Comparison of ENCODE assay signal across 11 cellular contexts in the genomic region with DNA sequence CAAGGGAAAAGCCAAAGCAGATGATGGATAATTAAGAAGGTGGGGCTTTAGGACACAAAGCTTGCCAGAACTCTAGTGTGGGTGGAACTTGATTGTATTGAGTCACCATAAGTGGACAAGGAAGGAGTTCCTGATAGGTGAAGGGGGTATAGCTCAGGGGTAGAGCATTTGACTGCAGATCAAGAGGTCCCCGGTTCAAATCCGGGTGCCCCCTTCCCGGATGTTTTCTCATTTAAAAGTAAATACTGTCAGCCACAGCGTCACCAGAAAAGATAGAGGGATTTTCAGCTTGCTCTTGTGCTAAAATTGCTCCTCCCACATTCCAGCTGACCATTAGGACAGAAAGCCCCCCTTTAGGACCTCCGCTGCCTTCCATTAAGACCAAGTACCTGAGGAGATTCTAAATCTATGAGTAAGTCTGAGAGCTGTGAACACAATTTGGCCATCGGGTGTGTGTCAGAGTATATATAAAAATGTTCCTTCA. TPM values are rescaled to one million over a fixed set of nuclear protein-coding genes. Genes with fewer than 3 reads are reported as not detected.
DNase-seq lines count a peak whose midpoint lies in the region; ATAC-seq, FAIRE-seq and TF ChIP-seq lines count a peak whose summit lies in the region.
"Had no signal": no experiment of that assay in that cellular context is flagged by ENCODE, and none has a peak within 500 bp of the region (broad histone marks: within the 10 kb centered on the region; RNA-seq: fewer than 3 reads in every experiment).

No MANE protein-coding gene starts in this region.

- no peak for TF ChIP-seq CTCF in K562 (IDR thresholded peaks at IDR 0.05 in 2 of 3, conservative IDR thresholded peaks at IDR 0.05 in 1 of 3; ENCODE audit: insufficient read depth in 2 of 3, low read depth in 1 of 3, low read length in 3 of 3)
- TF ChIP-seq CTCF in pancreas (IDR thresholded peaks at IDR 0.05) = no peak

- BruUV-seq in K562 (replicated peaks; lab: Mats Ljungman, UMichigan) = TSS peak; percentile 96

- H3K79me2 ChIP-seq in K562 (ENCODE audit: control insufficient read depth, insufficient read depth, low read length) = no peaks in the 10 kb centered on the region

- CTCF ChIA-PET in K562 (lab: Yijun Ruan, JAX; ENCODE audit: low intra/inter-chr PET ratio) = no interaction called here

- 17% methylated on average over 6 of the region's 6 CpGs for WGBS in K562 (ENCODE audit: insufficient coverage, low coverage, missing lambda C conversion rate)
- WGBS in pancreas, 2 donors = 50 to 52% methylated on average over 6 of the region's 6 CpGs

- TF ChIP-seq RAD21 in K562 (CRISPR knock-in tag; conservative IDR thresholded peaks at IDR 0.05 in 1 of 2, IDR thresholded peaks at IDR 0.05 in 1 of 2) = no peak

- H3K9ac ChIP-seq in K562 (ENCODE audit: insufficient read depth in 1 of 2, low read depth in 2 of 2, low read length in 2 of 2) = no peak overlapping the region

- H2AFZ ChIP-seq in K562 (ENCODE audit: low read depth, low read length) = no peak overlapping the region

- DNase-seq in NCI-H2081 (lab: John Stamatoyannopoulos, UW) (peak; percentile 6 to 60), NCI-H2081 treated with DMSO at 0.1 percent for 48 hours (lab: John Stamatoyannopoulos, UW) (no peak), NCI-H2029 treated with DMSO at 0.1 percent for 48 hours (lab: John Stamatoyannopoulos, UW) (peak; percentile 28), K562 (ENCODE audit: extremely low read depth in 1 of 4, low spot score in 3 of 4) (peak; percentile 27 to 67 (median 46)), pancreas (peak in 1 of 6 donors; percentile 48), epidermal melanocyte (ENCODE audit: insufficient read length, low spot score) (no peak), NCI-H1930 (lab: John Stamatoyannopoulos, UW) (no peak)
- DNase-seq: activated T-cell treated with anti-CD3 and anti-CD28 coated beads for 4 hours, immature natural killer cell, NCI-H1092 treated with DMSO at 0.1 percent for 48 hours had no signal

- no peak overlapping the region for H3K4me2 ChIP-seq in K562 (ENCODE audit: insufficient read depth, low read length)

- peaks cover 29% of the 10 kb centered on the region; the same call in 1 of the 3 replicates for H3K36me3 ChIP-seq in K562 (ENCODE audit: control insufficient read depth, insufficient read depth, low read length)
- peaks cover 0 to 11% (median 0%) of the 10 kb centered on the region in 3 donors for H3K36me3 ChIP-seq in pancreas

- no peak overlapping the region for H3K4me3 ChIP-seq in K562
- no peak overlapping the region for H3K4me3 ChIP-seq in pancreas

- no peak for TF ChIP-seq EP300 in K562 (IDR thresholded peaks at IDR 0.05; ENCODE audit: low read length)

- H4K20me1 ChIP-seq in K562 (replicated peaks; ENCODE audit: control insufficient read depth, insufficient read depth, low read length) = no peaks in the 10 kb centered on the region

- POLR2A ChIA-PET in K562 (lab: Yijun Ruan, JAX) = interaction anchor here (0.6 to 2.0 kb wide), 5 partner anchors 9 to 104 kb away, joined by 3 to 5 read pairs (median 3); partner anchors contain the start of gene RBM25

- H3K9me1 ChIP-seq in K562 (ENCODE audit: control insufficient read depth, insufficient read depth, low read length) = no peaks in the 10 kb centered on the region

- H3K9me3 ChIP-seq in K562 (replicated peaks; ENCODE audit: control insufficient read depth, insufficient read depth, low read depth, low read length) (no peaks in the 10 kb centered on the region), pancreas (no peaks in the 10 kb centered on the region)

- H3K4me1 ChIP-seq in K562 (replicated peaks in 1 of 2; ENCODE audit: control insufficient read depth in 2 of 2, insufficient read depth in 2 of 2, low read length in 2 of 2) (no peaks in the 10 kb centered on the region; a peak in 2 of 5 replicates), pancreas (no peaks in the 10 kb centered on the region)

- in situ Hi-C loops in K562 (cut with MboI) = no loop called here

- no peaks in the 10 kb centered on the region for H3K27me3 ChIP-seq in K562 (ENCODE audit: control insufficient read depth in 2 of 2, insufficient read depth in 2 of 2, low read length in 2 of 2)
- H3K27me3 ChIP-seq in pancreas = no peaks in the 10 kb centered on the region

- FAIRE-seq in K562 (lab: Jason Lieb, UNC) (peak; percentile 71), pancreas (lab: Jason Lieb, UNC) (no peak)

- H3K27ac ChIP-seq in K562 (ENCODE audit: extremely low read depth, low read depth, low read length) (no peak overlapping the region), pancreas (no peak overlapping the region)

- intact Hi-C loops in K562 (cut with micrococcal nuclease) = no loop called here
- intact Hi-C loops in pancreas (cut with DNase I) = no loop called here

- TF ChIP-seq POLR2A in K562 (conservative IDR thresholded peaks at IDR 0.05) = no peak

- peak; percentile 77 for ATAC-seq in K562
- peak in 3 of 4 donors; percentile 26 to 55 (median 50) for ATAC-seq in pancreas
- no peak for ATAC-seq in GM21423 (IDR thresholded peaks at IDR 0.05; ENCODE audit: unreplicated experiment)

TF ChIP-seq in K562, 482 proteins besides CTCF, POLR2A, EP300 and RAD21 (continues in another document):
- TF ChIP-seq POLR2H (tag; IDR thresholded peaks at IDR 0.05; ENCODE audit: low read depth) (peak; percentile 99), ZNF174 (CRISPR knock-in tag; IDR thresholded peaks at IDR 0.05) (no peak), POLR3A (IDR thresholded peaks at IDR 0.05; ENCODE audit: borderline replicate concordance, extremely low read depth, insufficient read depth, insufficient read length) (peak; percentile 77), SP1 (CRISPR knock-in tag; IDR thresholded peaks at IDR 0.05) (no peak; the same call in 1 of the 2 replicates), ZNF212 (CRISPR knock-in tag; IDR thresholded peaks at IDR 0.05) (no peak), WHSC1 (IDR thresholded peaks at IDR 0.05; ENCODE audit: low read length) (no peak)
- TF ChIP-seq, protein P1, sequence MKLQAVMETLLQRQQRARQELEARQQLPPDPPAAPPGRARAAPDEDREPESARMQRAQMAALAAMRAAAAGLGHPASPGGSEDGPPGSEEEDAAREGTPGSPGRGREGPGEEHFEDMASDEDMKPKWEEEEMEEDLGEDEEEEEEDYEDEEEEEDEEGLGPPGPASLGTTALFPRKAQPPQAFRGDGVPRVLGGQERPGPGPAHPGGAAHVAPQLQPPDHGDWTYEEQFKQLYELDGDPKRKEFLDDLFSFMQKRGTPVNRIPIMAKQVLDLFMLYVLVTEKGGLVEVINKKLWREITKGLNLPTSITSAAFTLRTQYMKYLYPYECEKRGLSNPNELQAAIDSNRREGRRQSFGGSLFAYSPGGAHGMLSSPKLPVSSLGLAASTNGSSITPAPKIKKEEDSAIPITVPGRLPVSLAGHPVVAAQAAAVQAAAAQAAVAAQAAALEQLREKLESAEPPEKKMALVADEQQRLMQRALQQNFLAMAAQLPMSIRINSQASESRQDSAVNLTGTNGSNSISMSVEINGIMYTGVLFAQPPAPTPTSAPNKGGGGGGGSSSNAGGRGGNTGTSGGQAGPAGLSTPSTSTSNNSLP (IDR thresholded peaks at IDR 0.05; ENCODE audit: borderline replicate concordance, low read depth, low read length) = no peak

RNA-seq across cellular contexts. Expression of gene DCAF4, which starts 36.6 kb away (rescaled TPM):
- 103 and 169 TPM in 2 replicates for total RNA-seq in K562 (2011; cell fraction: chromatin; rRNA removed; ENCODE audit: low replicate concordance)
- 82.0 and 90.8 TPM in 2 replicates for total RNA-seq in K562 (2011; cell fraction: nucleolus; rRNA removed)
- 65.7 and 81.0 TPM in 2 replicates for total RNA-seq in K562 (2011; cell fraction: nucleoplasm; rRNA removed)
- total RNA-seq in K562 (2014; rRNA removed) (21.4 and 31.3 TPM in 2 replicates), K562 (2014; rRNA removed; fragmentation: Illumina TruSeq; extraction: Trizol) (18.8 and 22.9 TPM in 2 replicates), K562 (2015; rRNA removed; fragmentation: Illumina TruSeq; extraction: Trizol) (19.6 and 20.4 TPM in 2 replicates), K562 (2021) (27.9 and 28.2 TPM in 2 replicates), pancreas (10 to 100 TPM in 4 of 6 donors, 1 to 10 TPM in 2; 8.0 to 14.5 (median 12.2) TPM)
- polyA plus RNA-seq in K562 (2011; rRNA removed) (26.9 and 31.8 TPM in 2 replicates), K562 (2014; fragmentation: Illumina TruSeq; extraction: Trizol) (40.3 and 49.2 TPM in 2 replicates), K562 (2014; fragmentation: Nextera tagmentation; extraction: Ambion mirVana) (1 to 10 TPM; 2.7 to 3.8 TPM), K562 (2014; rRNA removed) (27.9 and 34.6 TPM in 2 replicates), pancreas (10 to 100 TPM in 1 of 2 donors, 1 to 10 TPM in 1; 7.8 to 10.6 TPM)
- 19.4 and 29.3 TPM in 2 replicates for polyA plus RNA-seq in K562 (2011; cell fraction: cytosol; rRNA removed)
- 98.8 and 105 TPM in 2 replicates for polyA plus RNA-seq in K562 (2011; cell fraction: nucleus; rRNA removed)
- polyA plus RNA-seq in K562 (2012) = 13.8 and 14.5 TPM in 2 replicates
- polyA minus RNA-seq in K562 (2011; rRNA and poly(A)+ RNA removed) = 28.0 and 31.0 TPM in 2 replicates
- 6.0 and 10.9 TPM in 2 replicates for polyA minus RNA-seq in K562 (2011; cell fraction: cytosol; rRNA and poly(A)+ RNA removed)
- polyA minus RNA-seq in K562 (2011; cell fraction: nucleus; rRNA and poly(A)+ RNA removed) = 34.7 and 41.1 TPM in 2 replicates

Comparison
In these comparisons a context has a peak if more than half of its experiments do, and no peak if none do; other contexts are left out.
1. DNase-seq: peak in NCI-H2081 (2 of 2), NCI-H2029 treated with DMSO at 0.1 percent for 48 hours (single experiment) and K562 (4 of 4); none in NCI-H2081 treated with DMSO at 0.1 percent for 48 hours (single experiment), epidermal melanocyte (single experiment) and NCI-H1930 (0 of 2).